8 cellular contexts compared by ENCODE assay signal in the genomic region with DNA sequence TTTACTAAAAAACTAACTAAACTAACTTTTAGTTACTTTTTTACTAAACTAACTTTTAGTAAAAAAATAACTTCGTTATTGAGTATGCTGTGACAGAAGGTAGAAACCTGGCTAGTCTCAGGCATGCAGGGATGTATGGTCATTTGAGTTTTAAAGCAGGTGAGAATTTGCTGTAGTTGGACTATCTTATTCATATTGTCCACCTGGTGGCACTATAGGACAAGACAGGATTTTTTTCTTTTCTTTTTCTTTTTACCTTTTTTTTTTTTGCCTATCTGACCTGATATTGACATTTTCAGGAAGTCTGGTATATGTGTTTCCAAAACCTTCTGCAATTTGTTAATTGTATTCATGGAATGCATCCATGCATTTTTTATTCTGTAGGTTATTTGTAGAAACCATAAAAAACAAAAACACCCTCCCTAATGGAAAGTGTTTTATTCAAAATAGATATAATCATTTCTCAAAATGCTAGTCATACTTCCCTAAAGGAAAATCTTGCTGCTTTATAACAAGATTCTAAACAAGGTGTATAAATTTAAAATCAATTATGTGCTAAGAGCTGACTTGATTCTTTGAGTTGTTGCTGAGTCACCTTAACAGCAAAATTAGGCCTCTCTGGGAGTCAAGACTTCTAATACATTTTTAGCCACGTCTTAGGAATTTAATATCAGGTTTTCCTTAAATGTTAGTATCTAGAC.
DNase-seq lines count a peak whose midpoint lies in the region; ATAC-seq and TF ChIP-seq lines count a peak whose summit lies in the region.

No MANE protein-coding gene starts in this region.

- CTCF ChIA-PET in PC-3 (lab: Charles Lee): no interaction called here
- CTCF ChIA-PET in activated CD4-positive, alpha-beta memory T cell treated with anti-CD3 and anti-CD28 coated beads, Interleukin-2, amount 10 ng/mL, durations not matched to agents 7 days and 5 days (lab: Charles Lee): no interaction called here

- POLR2A ChIA-PET in PC-3 (lab: Charles Lee; ENCODE audit: unreplicated experiment): no interaction called here
- POLR2A ChIA-PET in activated CD4-positive, alpha-beta memory T cell treated with anti-CD3 and anti-CD28 coated beads, Interleukin-2, amount 10 ng/mL, durations not matched to agents 7 days and 5 days (lab: Charles Lee): no interaction called here

- H3K9ac ChIP-seq in PC-3 (ENCODE audit: low read length): no peak overlapping the region

- H3K79me2 ChIP-seq in PC-3 (ENCODE audit: low read length): no peaks in the 10 kb centered on the region

- H3K4me2 ChIP-seq in PC-3 (ENCODE audit: low read length): no peak overlapping the region

- intact Hi-C loops in PC-3 (cut with micrococcal nuclease): loop anchor here (1.0 to 5.0 kb wide), 5 partner anchors 167 to 1345 kb away; no protein-coding TSS in a partner anchor

- in situ Hi-C loops in GM13976 (cut with MboI; ENCODE audit: low sequenced_read_pairs, unreplicated experiment): no loop called here

- no peak overlapping the region for H2AFZ ChIP-seq in PC-3 (ENCODE audit: low read length)

- H3K9me2 ChIP-seq in PC-3 (replicated peaks; ENCODE audit: low read length): no peaks in the 10 kb centered on the region

- H3K27me3 ChIP-seq in PC-3 (ENCODE audit: low read length): no peaks in the 10 kb centered on the region

- H3F3A ChIP-seq in PC-3 (ENCODE audit: low read length, unreplicated experiment): no peaks in the 10 kb centered on the region

- BruUV-seq in PC-3 (replicated peaks; lab: Mats Ljungman, UMichigan): no TSS peak

- no peak overlapping the region for H3K27ac Mint-ChIP-seq in activated CD4-positive, alpha-beta memory T cell treated with anti-CD3 and anti-CD28 coated beads, Interleukin-2, amount 10 ng/mL, durations not matched to agents 7 days and 5 days
- no peak overlapping the region for H3K27ac Mint-ChIP-seq in T-helper 17 cell

- H3K4me3 ChIP-seq in PC-3 (ENCODE audit: low read length): no peak overlapping the region

- no peaks in the 10 kb centered on the region for H3K27me3 Mint-ChIP-seq in activated CD4-positive, alpha-beta memory T cell treated with anti-CD3 and anti-CD28 coated beads, Interleukin-2, amount 10 ng/mL, durations not matched to agents 7 days and 5 days
- H3K27me3 Mint-ChIP-seq in T-helper 17 cell: no peaks in the 10 kb centered on the region

- no peaks in the 10 kb centered on the region for H3K9me3 Mint-ChIP-seq in activated CD4-positive, alpha-beta memory T cell treated with anti-CD3 and anti-CD28 coated beads, Interleukin-2, amount 10 ng/mL, durations not matched to agents 7 days and 5 days

- H3K9me3 ChIP-seq in PC-3 (ENCODE audit: low read length) (no peaks in the 10 kb centered on the region), T-helper 17 cell (ENCODE audit: control insufficient read depth, low read length, poor library complexity, severe bottlenecking) (no peaks in the 10 kb centered on the region)

- H3K4me1 Mint-ChIP-seq in activated CD4-positive, alpha-beta memory T cell treated with anti-CD3 and anti-CD28 coated beads, Interleukin-2, amount 10 ng/mL, durations not matched to agents 7 days and 5 days: no peaks in the 10 kb centered on the region
- no peaks in the 10 kb centered on the region for H3K4me1 Mint-ChIP-seq in T-helper 17 cell

- DNase-seq in GM13976 (ENCODE audit: low spot score) (no peak), PC-3 (peak; percentile 57), glomerular visceral epithelial cell (ENCODE audit: extremely low spot score) (peak; percentile 42), NCI-H1930 (lab: John Stamatoyannopoulos, UW) (no peak), T-helper 1 cell (no peak), T-helper 17 cell (no peak)
- DNase-seq in activated CD4-positive, alpha-beta memory T cell treated with anti-CD3 and anti-CD28 coated beads, Interleukin-2, amount 10 ng/mL, durations not matched to agents 7 days and 5 days: no peak

- ATAC-seq in HG03565 (IDR thresholded peaks at IDR 0.05; ENCODE audit: unreplicated experiment) (peak; percentile 47), PC-3 (no peak), T-helper 17 cell (no peak)

- TF ChIP-seq CTCF in GM13976 (IDR thresholded peaks at IDR 0.05; ENCODE audit: borderline replicate concordance, control extremely low read depth, extremely low read depth, insufficient read depth, missing control alignments): peak; percentile 39
- TF ChIP-seq CTCF in PC-3 (conservative IDR thresholded peaks at IDR 0.05; ENCODE audit: low read depth, low read length): peak; percentile 66

- H4K20me1 ChIP-seq in PC-3 (ENCODE audit: low read length): no peaks in the 10 kb centered on the region

- peaks cover 2% of the 10 kb centered on the region; the same call in 1 of the 2 replicates for H3K4me1 ChIP-seq in PC-3 (ENCODE audit: insufficient read depth, low read length)

- H3K36me3 Mint-ChIP-seq in activated CD4-positive, alpha-beta memory T cell treated with anti-CD3 and anti-CD28 coated beads, Interleukin-2, amount 10 ng/mL, durations not matched to agents 7 days and 5 days (ENCODE audit: low read depth): no peaks in the 10 kb centered on the region
- H3K36me3 Mint-ChIP-seq in T-helper 17 cell (ENCODE audit: low read depth): no peaks in the 10 kb centered on the region

- H3K4me3 Mint-ChIP-seq in activated CD4-positive, alpha-beta memory T cell treated with anti-CD3 and anti-CD28 coated beads, Interleukin-2, amount 10 ng/mL, durations not matched to agents 7 days and 5 days: no peak overlapping the region
- H3K4me3 Mint-ChIP-seq in T-helper 17 cell: no peak overlapping the region

- H3K27ac ChIP-seq in PC-3 (ENCODE audit: low read length): no peak overlapping the region

- H3K36me3 ChIP-seq in PC-3 (ENCODE audit: low read depth, low read length): no peaks in the 10 kb centered on the region

Comparison
In these comparisons a context has a peak if more than half of its experiments do, and no peak if none do; other contexts are left out.
1. DNase-seq: peak in PC-3 (single experiment) and glomerular visceral epithelial cell (single experiment); none in GM13976 (single experiment), NCI-H1930 (0 of 2), activated CD4-positive, alpha-beta memory T cell treated with anti-CD3 and anti-CD28 coated beads, Interleukin-2, amount 10 ng/mL, durations not matched to agents 7 days and 5 days (single experiment), T-helper 1 cell (0 of 5) and T-helper 17 cell (0 of 3).